In the genomic region with DNA sequence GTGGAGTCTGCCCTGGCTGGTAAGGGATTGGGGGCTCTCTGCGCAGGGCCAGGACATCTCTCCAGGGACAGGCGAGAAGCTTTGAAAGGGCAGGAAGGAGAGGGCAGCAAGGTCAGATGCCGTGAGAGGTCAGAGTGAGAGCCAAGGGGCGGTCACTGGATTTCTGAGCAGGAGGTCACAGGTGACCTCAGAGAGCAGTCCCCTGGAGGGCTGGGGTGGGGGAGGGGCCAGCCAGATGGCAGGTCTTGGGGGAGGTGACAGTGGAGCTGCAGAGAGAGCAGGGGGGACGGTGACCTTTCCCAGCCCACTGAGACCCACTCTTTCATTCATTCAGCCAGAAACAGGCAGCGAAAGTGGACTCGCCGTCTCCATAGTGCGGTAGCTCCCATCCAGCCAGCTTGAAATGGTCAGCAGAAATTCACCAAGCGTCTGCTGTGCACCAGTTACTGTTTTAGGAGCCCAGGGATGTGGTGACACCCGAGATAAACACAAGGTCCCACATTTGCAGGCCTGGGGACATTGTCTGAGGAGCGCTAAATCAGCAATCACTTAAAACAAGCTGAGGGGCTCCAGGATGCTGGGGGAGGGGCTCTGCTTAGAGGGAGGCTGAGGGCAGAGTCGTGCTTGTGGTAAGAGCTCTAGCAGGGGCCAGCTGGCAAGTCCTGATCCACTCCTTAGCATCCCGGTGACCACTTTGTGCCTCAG, we compare ENCODE assay signal across 19 cellular contexts. TPM values are rescaled to one million over a fixed set of nuclear protein-coding genes. Genes with fewer than 3 reads are reported as not detected.
DNase-seq lines count a peak whose midpoint lies in the region; ATAC-seq and TF ChIP-seq lines count a peak whose summit lies in the region.
"Had no signal": no experiment of that assay in that cellular context is flagged by ENCODE, and none has a peak within 500 bp of the region (broad histone marks: within the 10 kb centered on the region; RNA-seq: fewer than 3 reads in every experiment).

No MANE protein-coding gene starts in this region.

- H3K4me1 Mint-ChIP-seq in stimulated activated naive B cell treated with anti-CD40 and anti-IgM and Interleukin-4, amounts not matched to agents 10 μg/mL and 1 μg/mL and 100 μg/mL, for 72 hours, result peaks cover 29 to 42% of the 10 kb centered on the region in 2 donors

- no peak for DNase-seq in Right ventricle myocardium inferior (ENCODE audit: missing footprints)
- no peak for DNase-seq in cardiac septum (ENCODE audit: low spot score)
- peak in 2 of 3 donors; percentile 49 to 65 for DNase-seq in right lobe of liver
- no peak for DNase-seq in stimulated activated naive B cell treated with anti-CD40 and anti-IgM and Interleukin-4, amounts not matched to agents 10 μg/mL and 1 μg/mL and 100 μg/mL, for 72 hours
- DNase-seq in ascending aorta (ENCODE audit: low spot score in 2 of 2), result no peak
- DNase-seq: activated CD8-positive, alpha-beta memory T cell treated with anti-CD3 and anti-CD28 coated beads, Interleukin-2, amount 50 U/mL, for 48 hours; activated gamma-delta T cell treated with Interleukin-2 at 50 U/mL for 16 hours; aorta; CD8-positive, alpha-beta memory T cell; natural killer cell; NCI-H1694; NCI-H345; SHP77 had no signal

- peak; percentile 15 for ATAC-seq in Right ventricle myocardium inferior
- ATAC-seq in right lobe of liver, result peak; percentile 51 to 62 (median 56)
- no peak for ATAC-seq in stimulated activated naive B cell treated with anti-CD40 and anti-IgM and Interleukin-4, amounts not matched to agents 10 μg/mL and 1 μg/mL and 100 μg/mL, for 72 hours (replicated peaks)
- ATAC-seq in HG02759 (IDR thresholded peaks at IDR 0.05; ENCODE audit: unreplicated experiment), result no peak
- no peak for ATAC-seq in HG03025 (IDR thresholded peaks at IDR 0.05; ENCODE audit: low FRiP score, unreplicated experiment)
- ATAC-seq: natural killer cell, sciatic nerve had no signal

- H3K27me3 ChIP-seq in ectodermal cell (ENCODE audit: control insufficient read depth, insufficient read depth, low read length, poor library complexity, severe bottlenecking) (no peaks in the 10 kb centered on the region), right lobe of liver (no peaks in the 10 kb centered on the region), ascending aorta (no peaks in the 10 kb centered on the region)

- peak overlapping the region; percentile 31 for H3K27ac Mint-ChIP-seq in stimulated activated naive B cell treated with anti-CD40 and anti-IgM and Interleukin-4, amounts not matched to agents 10 μg/mL and 1 μg/mL and 100 μg/mL, for 72 hours
- H3K27ac Mint-ChIP-seq: natural killer cell had no signal

- WGBS in ectodermal cell, 2 experiments, result 43 to 46% methylated on average over 14 of the region's 14 CpGs
- 60% methylated on average over 7 of the region's 14 CpGs for WGBS in right lobe of liver (ENCODE audit: insufficient coverage, low coverage, low lambda C conversion rate, missing lambda C conversion rate)

- no peak for TF ChIP-seq POLR2A in right lobe of liver (IDR thresholded peaks at IDR 0.05)

- H3K36me3 ChIP-seq in ectodermal cell (ENCODE audit: control insufficient read depth, insufficient read depth, low read length) (no peaks in the 10 kb centered on the region), right lobe of liver (no peaks in the 10 kb centered on the region), ascending aorta (no peaks in the 10 kb centered on the region)

- H3K27me3 Mint-ChIP-seq in stimulated activated naive B cell treated with anti-CD40 and anti-IgM and Interleukin-4, amounts not matched to agents 10 μg/mL and 1 μg/mL and 100 μg/mL, for 72 hours, result no peaks in the 10 kb centered on the region
- H3K27me3 Mint-ChIP-seq: CD8-positive, alpha-beta memory T cell had no signal

- TF ChIP-seq CTCF in right lobe of liver (IDR thresholded peaks at IDR 0.05), result no peak
- TF ChIP-seq CTCF in ascending aorta (IDR thresholded peaks at IDR 0.05), result no peak

- H3K9me3 ChIP-seq in ectodermal cell (ENCODE audit: control insufficient read depth, low read length) (no peaks in the 10 kb centered on the region), right lobe of liver (no peaks in the 10 kb centered on the region), ascending aorta (no peaks in the 10 kb centered on the region)
- H3K9me3 ChIP-seq: HAP-1 had no signal

- H3K4me3 ChIP-seq in ectodermal cell (ENCODE audit: insufficient read depth, low read depth, low read length) (no peak overlapping the region), right lobe of liver (no peak overlapping the region), ascending aorta (no peak overlapping the region)
- H3K4me3 ChIP-seq: HAP-1 had no signal

- H3K4me3 Mint-ChIP-seq in stimulated activated naive B cell treated with anti-CD40 and anti-IgM and Interleukin-4, amounts not matched to agents 10 μg/mL and 1 μg/mL and 100 μg/mL, for 72 hours, result no peak overlapping the region
- H3K4me3 Mint-ChIP-seq: CD8-positive, alpha-beta memory T cell; natural killer cell had no signal

- intact Hi-C loops in Right ventricle myocardium inferior (cut with DNase I) (no loop called here), cardiac septum (cut with DNase I) (no loop called here), right lobe of liver (cut with DNase I) (no loop called here), ascending aorta (cut with DNase I) (no loop called here)

- H3K27ac ChIP-seq in ectodermal cell (ENCODE audit: insufficient read depth, low read depth, low read length, poor library complexity, severe bottlenecking) (peak overlapping the region; percentile 82), right lobe of liver (no peak overlapping the region), ascending aorta (no peak overlapping the region)

- H3K9me3 Mint-ChIP-seq in stimulated activated naive B cell treated with anti-CD40 and anti-IgM and Interleukin-4, amounts not matched to agents 10 μg/mL and 1 μg/mL and 100 μg/mL, for 72 hours, result peaks cover 0 to 4% of the 10 kb centered on the region in 2 donors
- H3K9me3 Mint-ChIP-seq: CD8-positive, alpha-beta memory T cell; natural killer cell had no signal

- H3K4me1 ChIP-seq in ectodermal cell (ENCODE audit: control insufficient read depth, insufficient read depth, low read length) (peaks cover 47% of the 10 kb centered on the region), right lobe of liver (peaks cover 0 to 39% (median 19%) of the 10 kb centered on the region in 4 donors), ascending aorta (peaks cover 0 to 19% of the 10 kb centered on the region in 2 donors)

- H3K36me3 Mint-ChIP-seq in stimulated activated naive B cell treated with anti-CD40 and anti-IgM and Interleukin-4, amounts not matched to agents 10 μg/mL and 1 μg/mL and 100 μg/mL, for 72 hours, result peaks cover 9 to 28% of the 10 kb centered on the region in 2 donors
- H3K36me3 Mint-ChIP-seq: natural killer cell had no signal

RNA-seq across cellular contexts. Expression of a gene that starts 10.2 kb away (rescaled TPM):
- total RNA-seq in Right ventricle myocardium inferior (39.5 TPM), cardiac septum (28.1 TPM), right lobe of liver (10 to 100 TPM; 13.7 to 20.5 (median 17.5) TPM), ascending aorta (22.9 TPM)
- 151 TPM for polyA plus RNA-seq in ectodermal cell (2013, experiment 1 of 4)
- 136 TPM for polyA plus RNA-seq in ectodermal cell (2013, experiment 2 of 4)
- polyA plus RNA-seq in ectodermal cell (2013, experiment 3 of 4), result 121 TPM
- polyA plus RNA-seq in ectodermal cell (2013, experiment 4 of 4), result 130 TPM

RNA-seq across cellular contexts. Expression of a gene that starts 33.3 kb away (rescaled TPM):
- total RNA-seq in Right ventricle myocardium inferior (1.5 TPM), cardiac septum (0.32 TPM), right lobe of liver (1 to 10 TPM in 5 of 6 experiments, under 1 TPM in 1; 0.58 to 2.7 (median 1.4) TPM), ascending aorta (not detected)
- polyA plus RNA-seq in ectodermal cell (2013, experiment 1 of 4), result not detected
- polyA plus RNA-seq in ectodermal cell (2013, experiment 2 of 4), result not detected
- 0.64 TPM for polyA plus RNA-seq in ectodermal cell (2013, experiment 3 of 4)
- 0.24 TPM for polyA plus RNA-seq in ectodermal cell (2013, experiment 4 of 4)
- total RNA-seq: Daoy had no signal
- polyA plus RNA-seq: CD8-positive, alpha-beta memory T cell had no signal

RNA-seq across cellular contexts. Expression of a gene that starts 45.5 kb away (rescaled TPM):
- total RNA-seq in Right ventricle myocardium inferior (30.3 TPM), cardiac septum (25.6 TPM), right lobe of liver (10 to 100 TPM; 19.1 to 24.1 (median 21.7) TPM), ascending aorta (25.0 TPM)
- 36.8 TPM for polyA plus RNA-seq in ectodermal cell (2013, experiment 1 of 4)
- 38.9 TPM for polyA plus RNA-seq in ectodermal cell (2013, experiment 2 of 4)
- polyA plus RNA-seq in ectodermal cell (2013, experiment 3 of 4), result 35.0 TPM
- 39.7 TPM for polyA plus RNA-seq in ectodermal cell (2013, experiment 4 of 4)

RNA-seq across cellular contexts. Expression of a gene that starts 46.9 kb away (rescaled TPM):
- total RNA-seq in Right ventricle myocardium inferior, result 15.2 TPM
- total RNA-seq in cardiac septum, result 20.8 TPM
- polyA plus RNA-seq in ectodermal cell (2013, experiment 1 of 4), result 29.6 TPM
- 32.0 TPM for polyA plus RNA-seq in ectodermal cell (2013, experiment 2 of 4)
- polyA plus RNA-seq in ectodermal cell (2013, experiment 3 of 4), result 27.9 TPM
- 33.0 TPM for polyA plus RNA-seq in ectodermal cell (2013, experiment 4 of 4)
- total RNA-seq in right lobe of liver, result 10 to 100 TPM; 23.5 to 46.1 (median 31.4) TPM
- 139 TPM for total RNA-seq in ascending aorta

RNA-seq across cellular contexts. Expression of a gene that starts 47.1 kb away (rescaled TPM):
- total RNA-seq in Right ventricle myocardium inferior, result 15.3 TPM
- total RNA-seq in cardiac septum, result 14.1 TPM
- polyA plus RNA-seq in ectodermal cell (2013, experiment 1 of 4), result 22.1 TPM
- 25.9 TPM for polyA plus RNA-seq in ectodermal cell (2013, experiment 2 of 4)
- 22.0 TPM for polyA plus RNA-seq in ectodermal cell (2013, experiment 3 of 4)
- polyA plus RNA-seq in ectodermal cell (2013, experiment 4 of 4), result 22.9 TPM
- 10 to 100 TPM; 10.2 to 15.7 (median 11.6) TPM for total RNA-seq in right lobe of liver
- 66.9 TPM for total RNA-seq in ascending aorta

Comparison
In these comparisons a context has a peak if more than half of its experiments do, and no peak if none do; other contexts are left out.
1. ATAC-seq: peak in Right ventricle myocardium inferior (single experiment) and right lobe of liver (4 of 4); none in stimulated activated naive B cell treated with anti-CD40 and anti-IgM and Interleukin-4, amounts not matched to agents 10 μg/mL and 1 μg/mL and 100 μg/mL, for 72 hours (0 of 2), HG02759 (single experiment) and HG03025 (single experiment).
2. DNase-seq: peak in right lobe of liver (2 of 3); none in Right ventricle myocardium inferior (single experiment), cardiac septum (single experiment), stimulated activated naive B cell treated with anti-CD40 and anti-IgM and Interleukin-4, amounts not matched to agents 10 μg/mL and 1 μg/mL and 100 μg/mL, for 72 hours (single experiment) and ascending aorta (0 of 2).